ENCODE assay signal across 11 cellular contexts in genomic region chr6:26336355-26337198, GRCh38. TPM values are rescaled to one million over a fixed set of nuclear protein-coding genes. Genes with fewer than 3 reads are reported as not detected.
A peak's percentile ranks its signal among the peaks of the same experiment; 100 is the strongest.
DNase-seq lines count a peak whose midpoint lies in the region; ATAC-seq and TF ChIP-seq lines count a peak whose summit lies in the region.
"Had no signal": no experiment of that assay in that cellular context is flagged by ENCODE, and none has a peak within 500 bp of the region (broad histone marks: within the 10 kb centered on the region; RNA-seq: fewer than 3 reads in every experiment).

No MANE protein-coding gene starts in this region.

- no peaks in the 10 kb centered on the region for H3K9me3 ChIP-seq in ovary

- no peaks in the 10 kb centered on the region for H3K4me1 ChIP-seq in ovary (ENCODE audit: insufficient read depth)
- H3K4me1 ChIP-seq: parathyroid adenoma had no signal

- H3K27me3 ChIP-seq in ovary: no peaks in the 10 kb centered on the region

- TF ChIP-seq EP300 in ovary (IDR thresholded peaks at IDR 0.05): no peak

- peaks cover 6% of the 10 kb centered on the region for H3K27me3 Mint-ChIP-seq in activated T-helper 1 cell treated with anti-CD3 and anti-CD28 coated beads, Interleukin-12 subunit alpha, Interleukin-12 subunit beta, Interleukin-2, Interleukin-4 antibody, amounts not matched to agents 30 ng/mL and 10 ng/mL and 1 ng/mL, durations not matched to agents 14 hours and 24 hours and 36 hours (ENCODE audit: insufficient read depth)

- no peak overlapping the region for H3K27ac ChIP-seq in ovary
- H3K27ac ChIP-seq: parathyroid adenoma had no signal

- H3K4me3 ChIP-seq in ovary: no peak overlapping the region

- H3K36me3 Mint-ChIP-seq in activated T-helper 1 cell treated with anti-CD3 and anti-CD28 coated beads, Interleukin-12 subunit alpha, Interleukin-12 subunit beta, Interleukin-2, Interleukin-4 antibody, amounts not matched to agents 30 ng/mL and 10 ng/mL and 1 ng/mL, durations not matched to agents 14 hours and 24 hours and 36 hours (ENCODE audit: low read depth): no peaks in the 10 kb centered on the region

- H3K36me3 ChIP-seq in ovary: no peaks in the 10 kb centered on the region

- H3K27ac Mint-ChIP-seq in activated T-helper 1 cell treated with anti-CD3 and anti-CD28 coated beads, Interleukin-12 subunit alpha, Interleukin-12 subunit beta, Interleukin-2, Interleukin-4 antibody, amounts not matched to agents 30 ng/mL and 10 ng/mL and 1 ng/mL, durations not matched to agents 14 hours and 24 hours and 36 hours: peak overlapping the region; percentile 47

- TF ChIP-seq CTCF in ovary (IDR thresholded peaks at IDR 0.05): no peak

- TF ChIP-seq POLR2A in ovary (IDR thresholded peaks at IDR 0.05): no peak

- DNase-seq in EH (ENCODE audit: low read depth) (peak; percentile 77), M059J (ENCODE audit: low read depth) (peak; percentile 84), myocyte (ENCODE audit: low read depth) (peak; percentile 37), T1000 (lab: John Stamatoyannopoulos, UW) (no peak), ovary (no peak)
- no peak for DNase-seq in activated T-helper 1 cell treated with anti-CD3 and anti-CD28 coated beads, Interleukin-12 subunit alpha, Interleukin-12 subunit beta, Interleukin-2, Interleukin-4 antibody, amounts not matched to agents 30 ng/mL and 10 ng/mL and 1 ng/mL, durations not matched to agents 14 hours and 24 hours and 36 hours (ENCODE audit: low spot score)
- no peak for DNase-seq in activated CD4-positive, CD25-positive, alpha-beta regulatory T cell treated with anti-CD3 and anti-CD28 coated beads, Interleukin-2, amount 50 U/mL, for 72 hours
- DNase-seq: activated gamma-delta T cell treated with Interleukin-2 at 50 U/mL for 16 hours had no signal

- intact Hi-C loops in activated T-helper 1 cell treated with anti-CD3 and anti-CD28 coated beads, Interleukin-12 subunit alpha, Interleukin-12 subunit beta, Interleukin-2, Interleukin-4 antibody, amounts not matched to agents 30 ng/mL and 10 ng/mL and 1 ng/mL, durations not matched to agents 14 hours and 24 hours and 36 hours (cut with micrococcal nuclease): no loop called here
- intact Hi-C loops in ovary (cut with DNase I): no loop called here

- ATAC-seq in HG03196 (IDR thresholded peaks at IDR 0.05; ENCODE audit: unreplicated experiment): no peak
- ATAC-seq: Panc1 had no signal

- H3K4me1 Mint-ChIP-seq in activated T-helper 1 cell treated with anti-CD3 and anti-CD28 coated beads, Interleukin-12 subunit alpha, Interleukin-12 subunit beta, Interleukin-2, Interleukin-4 antibody, amounts not matched to agents 30 ng/mL and 10 ng/mL and 1 ng/mL, durations not matched to agents 14 hours and 24 hours and 36 hours (ENCODE audit: low read depth): peaks cover 50% of the 10 kb centered on the region

- H3K9me3 Mint-ChIP-seq in activated T-helper 1 cell treated with anti-CD3 and anti-CD28 coated beads, Interleukin-12 subunit alpha, Interleukin-12 subunit beta, Interleukin-2, Interleukin-4 antibody, amounts not matched to agents 30 ng/mL and 10 ng/mL and 1 ng/mL, durations not matched to agents 14 hours and 24 hours and 36 hours: no peaks in the 10 kb centered on the region

- peak overlapping the region; percentile 0 for H3K4me3 Mint-ChIP-seq in activated T-helper 1 cell treated with anti-CD3 and anti-CD28 coated beads, Interleukin-12 subunit alpha, Interleukin-12 subunit beta, Interleukin-2, Interleukin-4 antibody, amounts not matched to agents 30 ng/mL and 10 ng/mL and 1 ng/mL, durations not matched to agents 14 hours and 24 hours and 36 hours

RNA-seq across cellular contexts. Expression of gene BTN3A2, which starts 28.4 kb away (rescaled TPM):
- 55.2 and 56.8 TPM in 2 replicates for total RNA-seq in M059J (2014; rRNA removed; shearing (Covaris generic))
- total RNA-seq in activated T-helper 1 cell treated with anti-CD3 and anti-CD28 coated beads, Interleukin-12 subunit alpha, Interleukin-12 subunit beta, Interleukin-2, Interleukin-4 antibody, amounts not matched to agents 30 ng/mL and 10 ng/mL and 1 ng/mL, durations not matched to agents 14 hours and 24 hours and 36 hours: 45.3 and 51.8 TPM in 2 replicates
- total RNA-seq in myocyte (17.4 and 21.8 TPM in 2 replicates), ovary (10 to 100 TPM in 6 of 7 donors, 1 to 10 TPM in 1; 9.9 to 36.5 (median 16.5) TPM)
- 26.4 TPM for polyA plus RNA-seq in myocyte (2012)
- polyA plus RNA-seq in ovary: 10 to 100 TPM; 22.9 to 45.7 TPM

RNA-seq across cellular contexts. Expression of gene BTN2A2, which starts 46.3 kb away (rescaled TPM):
- total RNA-seq in M059J (2014; rRNA removed; shearing (Covaris generic)): 25.1 and 26.0 TPM in 2 replicates
- total RNA-seq in activated T-helper 1 cell treated with anti-CD3 and anti-CD28 coated beads, Interleukin-12 subunit alpha, Interleukin-12 subunit beta, Interleukin-2, Interleukin-4 antibody, amounts not matched to agents 30 ng/mL and 10 ng/mL and 1 ng/mL, durations not matched to agents 14 hours and 24 hours and 36 hours: 21.7 and 25.4 TPM in 2 replicates
- total RNA-seq in myocyte (6.2 and 10.4 TPM in 2 replicates), ovary (10 to 100 TPM; 10.7 to 23.0 (median 13.7) TPM)
- polyA plus RNA-seq in myocyte (2012): 17.8 TPM
- 10 to 100 TPM in 1 of 2 donors, 1 to 10 TPM in 1; 7.3 to 15.1 TPM for polyA plus RNA-seq in ovary

Comparison
In these comparisons a context has a peak if more than half of its experiments do, and no peak if none do; other contexts are left out.
1. DNase-seq: peak in EH (single experiment), M059J (single experiment) and myocyte (single experiment); none in activated T-helper 1 cell treated with anti-CD3 and anti-CD28 coated beads, Interleukin-12 subunit alpha, Interleukin-12 subunit beta, Interleukin-2, Interleukin-4 antibody, amounts not matched to agents 30 ng/mL and 10 ng/mL and 1 ng/mL, durations not matched to agents 14 hours and 24 hours and 36 hours (single experiment), activated CD4-positive, CD25-positive, alpha-beta regulatory T cell treated with anti-CD3 and anti-CD28 coated beads, Interleukin-2, amount 50 U/mL, for 72 hours (single experiment), T1000 (single experiment) and ovary (0 of 5).